Comparison of ENCODE assay signal across 20 cellular contexts in the genomic region with DNA sequence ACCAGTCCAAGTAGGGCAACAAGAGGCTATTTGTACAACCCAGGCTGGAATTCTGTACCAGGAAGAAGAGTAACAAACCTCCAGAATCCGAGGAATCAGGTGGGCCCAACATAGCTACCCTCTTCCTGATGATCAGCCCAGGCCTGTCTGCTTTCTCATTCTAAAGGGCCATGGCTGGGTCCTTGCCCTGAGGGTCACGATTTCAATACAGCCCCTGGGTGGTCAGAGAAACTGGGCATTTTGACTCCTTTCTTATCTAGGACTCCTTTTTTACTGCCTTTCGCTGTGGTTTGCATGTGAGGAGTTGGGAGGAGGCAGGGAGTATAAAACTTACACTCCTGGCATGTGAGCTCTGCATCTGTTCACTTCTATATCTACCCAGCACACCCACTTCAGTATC.
DNase-seq lines count a peak whose midpoint lies in the region; FAIRE-seq and TF ChIP-seq lines count a peak whose summit lies in the region.
"Had no signal": no experiment of that assay in that cellular context is flagged by ENCODE, and none has a peak within 500 bp of the region (broad histone marks: within the 10 kb centered on the region; RNA-seq: fewer than 3 reads in every experiment).

No MANE protein-coding gene starts in this region.

- FAIRE-seq in astrocyte (lab: Jason Lieb, UNC) = no peak
- FAIRE-seq: A204.1, GM12878, H1, K562 had no signal

- no peak overlapping the region for H3K4me3 Mint-ChIP-seq in astrocyte (ENCODE audit: unreplicated experiment)
- H3K4me3 Mint-ChIP-seq: CD4-positive, alpha-beta T cell had no signal

- no peak for TF ChIP-seq CTCF in astrocyte (IDR thresholded peaks at IDR 0.05; ENCODE audit: insufficient read depth, low read depth, low read length)

- no peak overlapping the region for H3K27ac ChIP-seq in astrocyte (ENCODE audit: low read depth, low read length)
- H3K27ac ChIP-seq: C4-2B, HL-60 had no signal

- H3K9me3 Mint-ChIP-seq in astrocyte (ENCODE audit: unreplicated experiment) = peaks cover 3% of the 10 kb centered on the region
- H3K9me3 Mint-ChIP-seq: CD4-positive, alpha-beta T cell had no signal

- no peaks in the 10 kb centered on the region for H3K27me3 ChIP-seq in astrocyte (ENCODE audit: insufficient read depth, low read length)

- H3K79me2 ChIP-seq in astrocyte (ENCODE audit: insufficient read depth, low read length) = no peaks in the 10 kb centered on the region

- no peak overlapping the region for H3K4me3 ChIP-seq in astrocyte (ENCODE audit: insufficient read depth, low read depth, low read length)
- H3K4me3 ChIP-seq: GM12878, HAP-1, K562 had no signal

- peaks cover 11% of the 10 kb centered on the region for H3K4me1 Mint-ChIP-seq in astrocyte (ENCODE audit: low read depth, unreplicated experiment)

- H2AFZ ChIP-seq in astrocyte (ENCODE audit: low read depth, low read length) = no peak overlapping the region

- peaks cover 4% of the 10 kb centered on the region for H4K20me1 ChIP-seq in astrocyte (ENCODE audit: insufficient read depth, low read length)

- H3K36me3 Mint-ChIP-seq in astrocyte (ENCODE audit: low read depth, unreplicated experiment) = peaks cover 2% of the 10 kb centered on the region

- H3K9ac ChIP-seq in astrocyte (ENCODE audit: low read length) = no peak overlapping the region

- peak overlapping the region; percentile 4 for H3K27ac Mint-ChIP-seq in astrocyte (ENCODE audit: unreplicated experiment)
- H3K27ac Mint-ChIP-seq: CD4-positive, alpha-beta T cell had no signal

- DNase-seq in Caki2 (ENCODE audit: low read depth) (peak; percentile 6), HK-2 (ENCODE audit: unreplicated experiment) (peak; percentile 25), astrocyte (ENCODE audit: low read depth) (no peak), islet precursor cell (peak; percentile 56), iPS-NIHi7 (ENCODE audit: extremely low spot score) (no peak), SW 1271 (lab: John Stamatoyannopoulos, UW) (no peak), nucleus accumbens (lab: John Stamatoyannopoulos, UW) (no peak), GF-D8 (lab: John Stamatoyannopoulos, UW) (no peak)
- DNase-seq: AML-193; Caco-2; CD4-positive, alpha-beta T cell; DMS153; DMS79 treated with DMSO at 0.1 percent for 48 hours had no signal

- no peaks in the 10 kb centered on the region for H3K9me3 ChIP-seq in astrocyte (ENCODE audit: insufficient read depth, low read depth, low read length)
- H3K9me3 ChIP-seq: HAP-1 had no signal

- H3K4me1 ChIP-seq in astrocyte (ENCODE audit: insufficient read depth, low read length) = peaks cover 13% of the 10 kb centered on the region
- H3K4me1 ChIP-seq: Caco-2, HAP-1 had no signal

- H3K36me3 ChIP-seq in astrocyte (ENCODE audit: insufficient read depth, low read length) = no peaks in the 10 kb centered on the region
- H3K36me3 ChIP-seq: HAP-1 had no signal

- peaks cover 7% of the 10 kb centered on the region for H3K27me3 Mint-ChIP-seq in astrocyte (ENCODE audit: low read depth, unreplicated experiment)

- in situ Hi-C loops in Caki2 (cut with HindIII; ENCODE audit: low pct_unique_long_range_greater_than_20kb, low sequenced_read_pairs) = no loop called here

- H3K4me2 ChIP-seq in astrocyte (ENCODE audit: low read length) = no peak overlapping the region

Comparison
In these comparisons a context has a peak if more than half of its experiments do, and no peak if none do; other contexts are left out.
1. DNase-seq: peak in Caki2 (single experiment), HK-2 (single experiment) and islet precursor cell (single experiment); none in astrocyte (single experiment), iPS-NIHi7 (single experiment), SW 1271 (0 of 2), nucleus accumbens (0 of 56) and GF-D8 (single experiment).